Comparison of ENCODE assay signal across 12 cellular contexts in the genomic region with DNA sequence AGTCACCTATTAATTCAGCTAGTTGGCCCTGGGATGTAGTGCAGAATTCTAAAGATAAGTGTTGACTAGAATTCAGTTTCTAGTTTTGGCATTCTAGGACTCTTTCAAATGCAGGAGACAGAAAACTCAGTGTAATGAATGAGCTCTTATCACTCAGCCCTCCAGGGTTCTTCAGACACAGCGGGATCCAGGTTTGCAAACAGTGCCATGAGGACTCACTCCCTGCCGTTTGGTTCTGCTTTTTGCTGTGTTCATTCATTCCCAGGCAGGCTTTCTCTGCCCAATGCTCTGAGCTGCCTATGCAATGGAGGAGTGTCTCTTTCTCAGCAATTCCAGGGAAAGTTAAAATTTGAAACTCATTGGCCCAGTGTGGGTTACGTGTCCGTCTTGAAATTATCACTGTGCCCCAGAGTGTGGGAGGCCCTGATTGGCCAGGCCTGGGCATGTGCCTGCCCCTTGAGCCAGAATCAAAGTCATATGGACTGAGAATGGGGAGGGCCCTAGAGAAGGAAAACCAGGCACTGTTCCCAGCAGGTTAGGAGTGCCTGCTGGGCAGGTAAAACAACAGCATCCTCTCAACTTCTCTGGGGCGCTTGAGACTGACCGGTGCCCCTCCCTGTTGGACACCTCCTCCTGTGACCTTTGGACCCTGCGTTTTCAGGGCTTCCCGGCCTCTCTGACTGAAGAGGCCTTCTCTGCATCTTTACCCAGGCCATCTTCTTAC. TPM values are rescaled to one million over a fixed set of nuclear protein-coding genes. Genes with fewer than 3 reads are reported as not detected.
DNase-seq lines count a peak whose midpoint lies in the region; ATAC-seq and TF ChIP-seq lines count a peak whose summit lies in the region.
"Had no signal": no experiment of that assay in that cellular context is flagged by ENCODE, and none has a peak within 500 bp of the region (broad histone marks: within the 10 kb centered on the region; RNA-seq: fewer than 3 reads in every experiment).

No MANE protein-coding gene starts in this region.

- peak overlapping the region in 1 of 2 donors; percentile 51 for H3K9ac ChIP-seq in duodenal mucosa (ENCODE audit: low read depth in 1 of 2, low read length in 2 of 2)

- no peak for TF ChIP-seq CTCF in natural killer cell (IDR thresholded peaks at IDR 0.05)

- no peaks in the 10 kb centered on the region for H3K27me3 ChIP-seq in duodenal mucosa (ENCODE audit: control insufficient read depth in 1 of 2, insufficient read depth in 2 of 2, low read length in 2 of 2)
- H3K27me3 ChIP-seq in muscle layer of duodenum (ENCODE audit: low read depth, low read length): no peaks in the 10 kb centered on the region
- H3K27me3 ChIP-seq: heart right ventricle had no signal

- H3K27ac Mint-ChIP-seq in natural killer cell: no peak overlapping the region

- no peak overlapping the region for H3K4me3 Mint-ChIP-seq in natural killer cell

- no peaks in the 10 kb centered on the region for H3K4me1 Mint-ChIP-seq in natural killer cell

- H3K27ac ChIP-seq in duodenal mucosa (ENCODE audit: low read depth, low read length) (no peak overlapping the region), muscle layer of duodenum (ENCODE audit: low read length) (peak overlapping the region; percentile 31)
- H3K27ac ChIP-seq: heart right ventricle had no signal

- H3K36me3 ChIP-seq in duodenal mucosa (ENCODE audit: control insufficient read depth in 1 of 2, insufficient read depth in 2 of 2, low read length in 2 of 2): peaks cover 0 to 4% of the 10 kb centered on the region in 2 donors
- no peaks in the 10 kb centered on the region for H3K36me3 ChIP-seq in muscle layer of duodenum (ENCODE audit: control insufficient read depth in 1 of 2, insufficient read depth in 2 of 2, low read length in 2 of 2)
- H3K36me3 ChIP-seq: heart right ventricle had no signal

- DNase-seq in DMS53 (lab: John Stamatoyannopoulos, UW) (peak; percentile 78), LoVo (ENCODE audit: low spot score) (peak; percentile 77), HUDEP-2 (lab: John Stamatoyannopoulos, UW; ENCODE audit: unreplicated experiment in 76 of 76) (no peak), T-helper 2 cell (no peak), natural killer cell (no peak)
- DNase-seq: activated CD4-positive, CD25-positive, alpha-beta regulatory T cell treated with anti-CD3 and anti-CD28 coated beads, Interleukin-2, amount 50 U/mL, for 72 hours; heart right ventricle; NCI-H1694 treated with DMSO at 0.1 percent for 48 hours; stimulated activated CD4-positive, alpha-beta T cell treated with anti-CD3 and anti-CD28 coated beads, Interleukin-2, amount 100 ng/mL, for 24 hours had no signal

- H3K9me3 ChIP-seq in duodenal mucosa (ENCODE audit: control insufficient read depth in 1 of 2, low read length in 2 of 2) (no peaks in the 10 kb centered on the region), muscle layer of duodenum (ENCODE audit: control insufficient read depth in 1 of 2, low read length in 2 of 2) (no peaks in the 10 kb centered on the region)
- H3K9me3 ChIP-seq: heart right ventricle had no signal

- intact Hi-C loops in natural killer cell (cut with micrococcal nuclease): no loop called here

- H3K4me1 ChIP-seq in duodenal mucosa (ENCODE audit: control insufficient read depth in 1 of 2, insufficient read depth in 2 of 2, low read length in 2 of 2): peaks cover 52 to 62% of the 10 kb centered on the region in 2 donors
- H3K4me1 ChIP-seq in muscle layer of duodenum (ENCODE audit: control insufficient read depth in 1 of 2, insufficient read depth in 2 of 2, low read length in 2 of 2): peaks cover 0 to 14% of the 10 kb centered on the region in 2 donors

- H3K4me3 ChIP-seq in duodenal mucosa (ENCODE audit: low read depth in 1 of 2, low read length in 2 of 2) (peak overlapping the region; percentile 15 to 38), muscle layer of duodenum (ENCODE audit: low read depth in 1 of 2, low read length in 2 of 2) (no peak overlapping the region)
- H3K4me3 ChIP-seq: heart right ventricle had no signal

- no peaks in the 10 kb centered on the region for H3K27me3 Mint-ChIP-seq in natural killer cell (ENCODE audit: low read depth in 2 of 2)

- ATAC-seq in natural killer cell (no peak), GM21619 (IDR thresholded peaks at IDR 0.05; ENCODE audit: unreplicated experiment) (no peak)

- no peaks in the 10 kb centered on the region for H3K9me3 Mint-ChIP-seq in natural killer cell

- H3K36me3 Mint-ChIP-seq in natural killer cell: no peaks in the 10 kb centered on the region

RNA-seq across cellular contexts. Expression of a gene that starts 43.4 kb away (rescaled TPM):
- total RNA-seq in natural killer cell: not detected

RNA-seq across cellular contexts. Expression of a gene that starts 50.1 kb away (rescaled TPM):
- 1 to 10 TPM in 2 of 3 donors, under 1 TPM in 1; 0.72 to 1.9 (median 1.7) TPM for total RNA-seq in natural killer cell

Comparison
In these comparisons a context has a peak if more than half of its experiments do, and no peak if none do; other contexts are left out.
1. DNase-seq: peak in DMS53 (single experiment) and LoVo (single experiment); none in HUDEP-2 (0 of 76), T-helper 2 cell (0 of 5) and natural killer cell (single experiment).
2. H3K4me3 ChIP-seq: peak in duodenal mucosa (2 of 2); none in muscle layer of duodenum (0 of 2).